ENCODE assay signal across 23 cellular contexts in the genomic region with DNA sequence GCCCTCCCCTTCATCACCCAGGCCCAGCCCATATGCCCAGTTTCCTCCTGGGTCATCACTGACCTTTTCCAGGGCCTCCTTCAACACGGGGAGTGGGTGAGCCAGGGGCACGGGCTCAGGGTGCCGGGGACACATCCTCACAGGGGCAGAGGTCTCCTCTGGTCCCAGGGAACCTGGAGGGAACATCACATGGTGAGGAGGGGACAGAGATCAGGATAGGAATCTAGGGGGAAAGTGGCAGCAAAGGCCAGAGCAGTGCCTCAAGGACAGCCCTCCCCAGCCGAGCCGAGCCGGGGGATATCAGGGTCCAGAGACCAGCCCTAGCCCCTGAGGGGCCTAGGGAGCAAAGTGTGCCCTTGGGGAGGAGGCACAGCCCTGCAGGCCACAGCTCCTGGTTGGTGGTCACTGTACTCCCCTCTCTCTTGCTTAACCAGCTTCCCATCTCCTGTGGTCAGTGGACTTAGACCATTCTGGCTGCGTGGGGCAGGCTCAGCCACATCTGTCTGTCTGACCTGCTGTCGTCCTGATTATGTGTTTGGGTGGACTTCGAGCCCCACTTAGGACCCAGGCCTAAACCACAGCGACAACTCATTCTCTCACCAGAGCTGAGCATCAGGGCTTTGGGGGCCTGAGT. TPM values are rescaled to one million over a fixed set of nuclear protein-coding genes. Genes with fewer than 3 reads are reported as not detected.
DNase-seq lines count a peak whose midpoint lies in the region; ATAC-seq, FAIRE-seq and TF ChIP-seq lines count a peak whose summit lies in the region.
"Had no signal": no experiment of that assay in that cellular context is flagged by ENCODE, and none has a peak within 500 bp of the region (broad histone marks: within the 10 kb centered on the region; RNA-seq: fewer than 3 reads in every experiment).

No MANE protein-coding gene starts in this region.

- H3K9ac ChIP-seq in endodermal cell (ENCODE audit: extremely low read depth, low read length, poor library complexity, severe bottlenecking) (no peak overlapping the region), HepG2 (ENCODE audit: insufficient read depth, low read depth, low read length) (peak overlapping the region; percentile 45)
- H3K9ac ChIP-seq: GM23248 had no signal

- H3K4me2 ChIP-seq in HepG2 (ENCODE audit: low read depth, low read length) (peak overlapping the region; percentile 79), osteoblast (ENCODE audit: insufficient read depth, low read length) (no peak overlapping the region)

- POLR2A ChIA-PET in HepG2 (lab: Yijun Ruan, JAX): interaction anchor here (0.6 kb wide), 1 partner anchor 132 kb away, joined by 3 read pairs; no protein-coding TSS in a partner anchor

- H4K20me1 ChIP-seq in HepG2 (ENCODE audit: insufficient read depth, low read length): no peaks in the 10 kb centered on the region
- H4K20me1 ChIP-seq in osteoblast (ENCODE audit: insufficient read depth, low read length): no peaks in the 10 kb centered on the region

- no peaks in the 10 kb centered on the region for H3K4me1 ChIP-seq in endodermal cell (ENCODE audit: control insufficient read depth, insufficient read depth, low read length)
- H3K4me1 ChIP-seq in HepG2 (ENCODE audit: insufficient read depth, low read length): peaks cover 43% of the 10 kb centered on the region
- H3K4me1 ChIP-seq in osteoblast (ENCODE audit: insufficient read depth, low read length): no peaks in the 10 kb centered on the region
- H3K4me1 ChIP-seq in esophagus muscularis mucosa: no peaks in the 10 kb centered on the region

- peak; percentile 58 to 63 for TF ChIP-seq POLR2A in HepG2 (IDR thresholded peaks at IDR 0.05; ENCODE audit: insufficient read depth in 1 of 2, low read depth in 2 of 2, low read length in 2 of 2)
- TF ChIP-seq POLR2A in esophagus muscularis mucosa (IDR thresholded peaks at IDR 0.05; ENCODE audit: low read depth): no peak

- no peaks in the 10 kb centered on the region for H3K36me3 ChIP-seq in endodermal cell (ENCODE audit: control insufficient read depth, insufficient read depth, low read length)
- H3K36me3 ChIP-seq in HepG2 (replicated peaks in 1 of 2; ENCODE audit: control insufficient read depth in 1 of 2, insufficient read depth in 2 of 2, low read length in 2 of 2): no peaks in the 10 kb centered on the region
- no peaks in the 10 kb centered on the region for H3K36me3 ChIP-seq in osteoblast (ENCODE audit: insufficient read depth, low read length)
- H3K36me3 ChIP-seq in esophagus muscularis mucosa: no peaks in the 10 kb centered on the region

- no TSS peak for BruUV-seq in HepG2 (replicated peaks; lab: Mats Ljungman, UMichigan)

- H3K27me3 Mint-ChIP-seq in endodermal cell (ENCODE audit: insufficient read depth): peaks cover 12% of the 10 kb centered on the region

- H2AFZ ChIP-seq in HepG2 (ENCODE audit: low read length) (no peak overlapping the region), osteoblast (ENCODE audit: low read length) (no peak overlapping the region)
- H2AFZ ChIP-seq: GM23248 had no signal

- H3K4me1 Mint-ChIP-seq in endodermal cell: no peaks in the 10 kb centered on the region
- H3K4me1 Mint-ChIP-seq: CD4-positive, alpha-beta memory T cell had no signal

- H3K4me3 Mint-ChIP-seq in endodermal cell: no peak overlapping the region
- H3K4me3 Mint-ChIP-seq: CD4-positive, alpha-beta memory T cell had no signal

- in situ Hi-C loops in HepG2 (cut with HindIII; ENCODE audit: extremely low pct_ligation_motif_present, low pct_unique_long_range_greater_than_20kb): no loop called here

- H3K27ac Mint-ChIP-seq in endodermal cell: no peak overlapping the region

- H3K27me3 ChIP-seq in endodermal cell (ENCODE audit: control insufficient read depth, insufficient read depth, low read length, poor library complexity, severe bottlenecking): peaks cover 6% of the 10 kb centered on the region
- no peaks in the 10 kb centered on the region for H3K27me3 ChIP-seq in HepG2 (ENCODE audit: control insufficient read depth in 1 of 2, insufficient read depth in 2 of 2, low read length in 2 of 2)
- H3K27me3 ChIP-seq in osteoblast (ENCODE audit: insufficient read depth, low read length): peaks cover 10% of the 10 kb centered on the region
- H3K27me3 ChIP-seq in esophagus muscularis mucosa: peaks cover 0 to 33% (median 3%) of the 10 kb centered on the region in 4 donors

- no peaks in the 10 kb centered on the region for H3K79me2 ChIP-seq in HepG2 (ENCODE audit: insufficient read depth, low read length)
- H3K79me2 ChIP-seq in osteoblast (ENCODE audit: insufficient read depth, low read length): no peaks in the 10 kb centered on the region

- TF ChIP-seq EP300 in HepG2 (IDR thresholded peaks at IDR 0.05; ENCODE audit: low read depth in 2 of 2, low read length in 2 of 2) (peak; percentile 54 to 60; a peak in 3 of 4 replicates), HepG2 (CRISPR knock-in tag; IDR thresholded peaks at IDR 0.05; ENCODE audit: borderline replicate concordance) (0 out of 2 replicates have a peak, but pooled peaks have one; percentile 34), esophagus muscularis mucosa (IDR thresholded peaks at IDR 0.05) (no peak)

- peak; percentile 29 for DNase-seq in endodermal cell
- DNase-seq in HepG2 (ENCODE audit: low spot score): peak; percentile 71
- peak; percentile 81 for DNase-seq in osteoblast (ENCODE audit: insufficient read length, low spot score, missing footprints)
- no peak for DNase-seq in germinal center (ENCODE audit: low spot score)
- no peak for DNase-seq in esophagus muscularis mucosa (ENCODE audit: extremely low spot score)
- DNase-seq: Calu3; CD4-positive, alpha-beta memory T cell; COR-L47; DMS53; DMS79 treated with DMSO at 0.1 percent for 48 hours; GF-D8; GM23248; HCEC 1CT had no signal

- peak; percentile 94 for ATAC-seq in HepG2
- ATAC-seq in GM21786 (IDR thresholded peaks at IDR 0.05; ENCODE audit: unreplicated experiment): no peak

- intact Hi-C loops in HepG2 (cut with micrococcal nuclease; ENCODE audit: unreplicated experiment) (no loop called here), esophagus muscularis mucosa (cut with DNase I) (no loop called here)

- CTCF ChIA-PET in HepG2 (lab: Yijun Ruan, JAX; ENCODE audit: low intra/inter-chr PET ratio, low total read pairs): no interaction called here

- H3K4me3 ChIP-seq in endodermal cell (ENCODE audit: low read length): no peak overlapping the region
- peak overlapping the region; percentile 12 to 62 (median 14); a peak in 4 of 6 replicates for H3K4me3 ChIP-seq in HepG2 (replicated peaks in 1 of 3; ENCODE audit: insufficient read depth in 1 of 3, low read depth in 2 of 3, low read length in 3 of 3)
- no peak overlapping the region for H3K4me3 ChIP-seq in osteoblast (ENCODE audit: insufficient read depth, low read length)
- no peak overlapping the region for H3K4me3 ChIP-seq in esophagus muscularis mucosa
- H3K4me3 ChIP-seq: GM23248 had no signal

- H3K27ac ChIP-seq in endodermal cell (ENCODE audit: low read depth, low read length) (no peak overlapping the region), HepG2 (ENCODE audit: extremely low read length, insufficient read depth, low read length) (peak overlapping the region; percentile 81), osteoblast (ENCODE audit: low read depth, low read length) (no peak overlapping the region), esophagus muscularis mucosa (replicated peaks in 1 of 4) (no peak overlapping the region)
- H3K27ac ChIP-seq: GM23248 had no signal

- 0 out of 2 replicates have a peak, but pooled peaks have one; percentile 11 for TF ChIP-seq RAD21 in HepG2 (CRISPR knock-in tag; IDR thresholded peaks at IDR 0.05)

- 88 to 91% methylated on average over 7 to 10 of the region's 10 CpGs for WGBS in endodermal cell (ENCODE audit: insufficient coverage in 1 of 2, insufficient read length in 1 of 2), 2 experiments
- WGBS in HepG2 (ENCODE audit: low lambda C conversion rate): 5% methylated on average over 6 of the region's 10 CpGs
- WGBS in esophagus muscularis mucosa: 80% methylated on average over 5 of the region's 10 CpGs

- peaks cover 7% of the 10 kb centered on the region for H3K9me3 Mint-ChIP-seq in endodermal cell

- H3K9me3 ChIP-seq in endodermal cell (ENCODE audit: control insufficient read depth, low read length): no peaks in the 10 kb centered on the region
- H3K9me3 ChIP-seq in HepG2 (ENCODE audit: low read length): peaks cover 8% of the 10 kb centered on the region
- H3K9me3 ChIP-seq in osteoblast (ENCODE audit: low read depth, low read length): peaks cover 8% of the 10 kb centered on the region
- peaks cover 0 to 18% (median 10%) of the 10 kb centered on the region in 4 donors for H3K9me3 ChIP-seq in esophagus muscularis mucosa

- TF ChIP-seq CTCF in endodermal cell (conservative IDR thresholded peaks at IDR 0.05) (no peak), HepG2 (CRISPR knock-in tag; IDR thresholded peaks at IDR 0.05) (no peak; the same call in 1 of the 2 replicates), osteoblast (IDR thresholded peaks at IDR 0.05; ENCODE audit: extremely low read depth, low read depth, low read length) (no peak), esophagus muscularis mucosa (IDR thresholded peaks at IDR 0.05) (no peak)

- peak; percentile 89 for FAIRE-seq in HepG2 (lab: Jason Lieb, UNC)
- FAIRE-seq: GM12891, GM18507, H1 had no signal

- H3K36me3 Mint-ChIP-seq in endodermal cell (ENCODE audit: low read depth): no peaks in the 10 kb centered on the region

RNA-seq across cellular contexts. Expression of a gene that starts 9.5 kb away (rescaled TPM):
- total RNA-seq in endodermal cell: not detected
- polyA plus RNA-seq in endodermal cell (2013, experiment 1 of 2): not detected
- polyA plus RNA-seq in endodermal cell (2013, experiment 2 of 2): not detected
- total RNA-seq in HepG2 (2016; rRNA removed; fragmentation: Illumina TruSeq; extraction: Trizol): 0.90 and 1.3 TPM in 2 replicates
- not detected in 2 replicates for total RNA-seq in HepG2 (2016; cell fraction: cytosol; rRNA removed; fragmentation: Illumina TruSeq; extraction: Trizol; ENCODE audit: low read depth)
- total RNA-seq in HepG2 (2016; cell fraction: insoluble cytoplasmic fraction; rRNA removed; fragmentation: Illumina TruSeq; extraction: Trizol): 0.76 and 1.6 TPM in 2 replicates
- total RNA-seq in HepG2 (2016; cell fraction: membrane; rRNA removed; fragmentation: Illumina TruSeq; extraction: Trizol): 0.34 and 0.48 TPM in 2 replicates
- total RNA-seq in HepG2 (2016; cell fraction: nucleus; rRNA removed; fragmentation: Illumina TruSeq; extraction: Trizol): 0.94 and 1.2 TPM in 2 replicates
- polyA plus RNA-seq in HepG2 (2011; rRNA removed): 0.12 and 0.37 TPM in 2 replicates
- 0.21 and 0.29 TPM in 2 replicates for polyA plus RNA-seq in HepG2 (2011; cell fraction: cytosol; rRNA removed)
- 1.2 and 1.4 TPM in 2 replicates for polyA plus RNA-seq in HepG2 (2011; cell fraction: nucleus; rRNA removed)
- polyA plus RNA-seq in HepG2 (2012): 0.13 and 0.38 TPM in 2 replicates
- not detected in 2 replicates for polyA plus RNA-seq in HepG2 (2016; cell fraction: cytosol; fragmentation: Illumina TruSeq; extraction: Trizol; ENCODE audit: low read depth)
- polyA plus RNA-seq in HepG2 (2016; cell fraction: insoluble cytoplasmic fraction; fragmentation: Illumina TruSeq; extraction: Trizol; ENCODE audit: low read depth): 0.60 and 0.66 TPM in 2 replicates
- 0.13 and 0.24 TPM in 2 replicates for polyA plus RNA-seq in HepG2 (2016; cell fraction: membrane; fragmentation: Illumina TruSeq; extraction: Trizol; ENCODE audit: low read depth)
- polyA plus RNA-seq in HepG2 (2016; cell fraction: nucleus; fragmentation: Illumina TruSeq; extraction: Trizol; ENCODE audit: insufficient read depth, low read depth): 0.77 and 0.93 TPM in 2 replicates
- polyA minus RNA-seq in HepG2 (2011; rRNA and poly(A)+ RNA removed; ENCODE audit: low replicate concordance): 1.2 TPM in 1 of 2 replicates, not detected in the other
- 0.49 TPM in 1 of 2 replicates, not detected in the other for polyA minus RNA-seq in HepG2 (2011; cell fraction: cytosol; rRNA and poly(A)+ RNA removed)
- polyA minus RNA-seq in HepG2 (2011; cell fraction: nucleus; rRNA and poly(A)+ RNA removed): not detected in 2 replicates
- total RNA-seq in osteoblast: under 0.01 TPM in 1 of 2 replicates, not detected in the other
- not detected for total RNA-seq in esophagus muscularis mucosa
- total RNA-seq: A172; Calu3; CD4-positive, alpha-beta memory T cell; Daoy; G401; GM23248; H1; H7 had no signal
- polyA plus RNA-seq: BJ; CD4-positive, alpha-beta memory T cell; GM23248; H1 had no signal

RNA-seq across cellular contexts. Expression of a gene that starts 52.5 kb away (rescaled TPM):
- total RNA-seq in endodermal cell (not detected), HepG2 (2016; rRNA removed; fragmentation: Illumina TruSeq; extraction: Trizol) (not detected in 2 replicates), osteoblast (not detected in 2 replicates), esophagus muscularis mucosa (not detected)
- polyA plus RNA-seq in endodermal cell (2013, experiment 1 of 2): not detected
- polyA plus RNA-seq in endodermal cell (2013, experiment 2 of 2): not detected
- total RNA-seq in HepG2 (2016; cell fraction: cytosol; rRNA removed; fragmentation: Illumina TruSeq; extraction: Trizol; ENCODE audit: low read depth): not detected in 2 replicates
- not detected in 2 replicates for total RNA-seq in HepG2 (2016; cell fraction: insoluble cytoplasmic fraction; rRNA removed; fragmentation: Illumina TruSeq; extraction: Trizol)
- not detected in 2 replicates for total RNA-seq in HepG2 (2016; cell fraction: membrane; rRNA removed; fragmentation: Illumina TruSeq; extraction: Trizol)
- not detected in 2 replicates for total RNA-seq in HepG2 (2016; cell fraction: nucleus; rRNA removed; fragmentation: Illumina TruSeq; extraction: Trizol)
- not detected in 2 replicates for polyA plus RNA-seq in HepG2 (2011; rRNA removed)
- not detected in 2 replicates for polyA plus RNA-seq in HepG2 (2011; cell fraction: cytosol; rRNA removed)
- polyA plus RNA-seq in HepG2 (2011; cell fraction: nucleus; rRNA removed): not detected in 2 replicates
- polyA plus RNA-seq in HepG2 (2012): not detected in 2 replicates
- polyA plus RNA-seq in HepG2 (2016; cell fraction: cytosol; fragmentation: Illumina TruSeq; extraction: Trizol; ENCODE audit: low read depth): not detected in 2 replicates
- polyA plus RNA-seq in HepG2 (2016; cell fraction: insoluble cytoplasmic fraction; fragmentation: Illumina TruSeq; extraction: Trizol; ENCODE audit: low read depth): not detected in 2 replicates
- polyA plus RNA-seq in HepG2 (2016; cell fraction: membrane; fragmentation: Illumina TruSeq; extraction: Trizol; ENCODE audit: low read depth): not detected in 2 replicates
- polyA plus RNA-seq in HepG2 (2016; cell fraction: nucleus; fragmentation: Illumina TruSeq; extraction: Trizol; ENCODE audit: insufficient read depth, low read depth): not detected in 2 replicates
- not detected in 2 replicates for polyA minus RNA-seq in HepG2 (2011; rRNA and poly(A)+ RNA removed; ENCODE audit: low replicate concordance)
- not detected in 2 replicates for polyA minus RNA-seq in HepG2 (2011; cell fraction: cytosol; rRNA and poly(A)+ RNA removed)
- polyA minus RNA-seq in HepG2 (2011; cell fraction: nucleus; rRNA and poly(A)+ RNA removed): not detected in 2 replicates
- total RNA-seq: A172, A673, Calu3, Daoy, G401, GM23248, H1, H7 had no signal
- polyA plus RNA-seq: BJ; CD4-positive, alpha-beta memory T cell; GM23248; H1 had no signal

RNA-seq across cellular contexts. Expression of a gene that starts 56.1 kb away (rescaled TPM):
- total RNA-seq in endodermal cell (100 to 1,000 TPM; 153 to 204 TPM), HepG2 (2016; rRNA removed; fragmentation: Illumina TruSeq; extraction: Trizol) (173 and 204 TPM in 2 replicates), osteoblast (101 and 103 TPM in 2 replicates), esophagus muscularis mucosa (10 to 100 TPM; 39.0 to 70.2 (median 51.1) TPM)
- 217 TPM for polyA plus RNA-seq in endodermal cell (2013, experiment 1 of 2)
- polyA plus RNA-seq in endodermal cell (2013, experiment 2 of 2): 214 TPM
- total RNA-seq in HepG2 (2016; cell fraction: cytosol; rRNA removed; fragmentation: Illumina TruSeq; extraction: Trizol; ENCODE audit: low read depth): 37.4 and 41.2 TPM in 2 replicates
- 163 and 183 TPM in 2 replicates for total RNA-seq in HepG2 (2016; cell fraction: insoluble cytoplasmic fraction; rRNA removed; fragmentation: Illumina TruSeq; extraction: Trizol)
- 63.6 and 67.4 TPM in 2 replicates for total RNA-seq in HepG2 (2016; cell fraction: membrane; rRNA removed; fragmentation: Illumina TruSeq; extraction: Trizol)
- 88.0 and 101 TPM in 2 replicates for total RNA-seq in HepG2 (2016; cell fraction: nucleus; rRNA removed; fragmentation: Illumina TruSeq; extraction: Trizol)
- polyA plus RNA-seq in HepG2 (2011; rRNA removed): 71.8 and 81.3 TPM in 2 replicates
- 79.1 and 88.1 TPM in 2 replicates for polyA plus RNA-seq in HepG2 (2011; cell fraction: cytosol; rRNA removed)
- 76.8 and 77.0 TPM in 2 replicates for polyA plus RNA-seq in HepG2 (2011; cell fraction: nucleus; rRNA removed)
- polyA plus RNA-seq in HepG2 (2012): 55.3 and 71.8 TPM in 2 replicates
- polyA plus RNA-seq in HepG2 (2016; cell fraction: cytosol; fragmentation: Illumina TruSeq; extraction: Trizol; ENCODE audit: low read depth): 14.2 and 15.7 TPM in 2 replicates
- 163 and 165 TPM in 2 replicates for polyA plus RNA-seq in HepG2 (2016; cell fraction: insoluble cytoplasmic fraction; fragmentation: Illumina TruSeq; extraction: Trizol; ENCODE audit: low read depth)
- 27.3 and 35.0 TPM in 2 replicates for polyA plus RNA-seq in HepG2 (2016; cell fraction: membrane; fragmentation: Illumina TruSeq; extraction: Trizol; ENCODE audit: low read depth)
- 123 and 125 TPM in 2 replicates for polyA plus RNA-seq in HepG2 (2016; cell fraction: nucleus; fragmentation: Illumina TruSeq; extraction: Trizol; ENCODE audit: insufficient read depth, low read depth)
- 135 and 154 TPM in 2 replicates for polyA minus RNA-seq in HepG2 (2011; rRNA and poly(A)+ RNA removed; ENCODE audit: low replicate concordance)
- 42.9 and 46.2 TPM in 2 replicates for polyA minus RNA-seq in HepG2 (2011; cell fraction: cytosol; rRNA and poly(A)+ RNA removed)
- polyA minus RNA-seq in HepG2 (2011; cell fraction: nucleus; rRNA and poly(A)+ RNA removed): 52.4 and 57.6 TPM in 2 replicates

Comparison
In these comparisons a context has a peak if more than half of its experiments do, and no peak if none do; other contexts are left out.
1. DNase-seq: peak in endodermal cell (single experiment), HepG2 (single experiment) and osteoblast (single experiment); none in germinal center (single experiment) and esophagus muscularis mucosa (single experiment).
2. H3K4me3 ChIP-seq: peak in HepG2 (3 of 3); none in endodermal cell (single experiment), osteoblast (single experiment) and esophagus muscularis mucosa (0 of 4).